Comparison of ENCODE assay signal across 31 cellular contexts in the genomic region with DNA sequence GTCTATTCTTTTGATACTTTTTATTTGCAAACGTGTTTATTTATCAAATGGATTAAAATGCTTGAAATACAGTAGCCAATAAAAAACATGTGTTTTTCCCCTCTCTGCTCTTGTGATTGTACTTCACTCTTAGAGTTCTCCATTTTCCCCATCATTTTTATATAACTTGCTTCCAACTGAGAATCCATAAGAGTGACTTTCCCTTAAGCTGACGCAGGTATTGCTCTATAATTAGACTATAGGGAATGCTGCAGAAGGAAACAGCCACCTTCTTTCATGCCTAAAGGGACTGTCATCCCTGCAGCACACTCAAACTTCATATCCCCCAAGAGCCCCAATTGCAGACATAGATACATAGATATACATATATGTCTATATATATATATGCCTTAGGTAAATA.
DNase-seq lines count a peak whose midpoint lies in the region; ATAC-seq and TF ChIP-seq lines count a peak whose summit lies in the region.
"Had no signal": no experiment of that assay in that cellular context is flagged by ENCODE, and none has a peak within 500 bp of the region (broad histone marks: within the 10 kb centered on the region; RNA-seq: fewer than 3 reads in every experiment).

No MANE protein-coding gene starts in this region.

- ATAC-seq in GM18909 (IDR thresholded peaks at IDR 0.05; ENCODE audit: poor library complexity, unreplicated experiment) = no peak
- ATAC-seq: A549; CD8-positive, alpha-beta T cell had no signal

- no peak overlapping the region for H3K9ac ChIP-seq in neural cell (ENCODE audit: low read length)
- H3K9ac ChIP-seq: BLaER1; BLaER1 treated with 17β-estradiol and CSF1 and Interleukin-3, amounts not matched to agents 10 nM and 100 nM had no signal

- no peaks in the 10 kb centered on the region for H3F3A ChIP-seq in neural cell (ENCODE audit: insufficient read depth, low read length, poor library complexity, severe bottlenecking)

- TF ChIP-seq RAD21 in neural cell (conservative IDR thresholded peaks at IDR 0.05) = no peak

- H3K9me3 ChIP-seq in neural cell (ENCODE audit: low read length) = no peaks in the 10 kb centered on the region
- H3K9me3 ChIP-seq: A549, BE2C, Caco-2 had no signal

- no peaks in the 10 kb centered on the region for H4K20me1 ChIP-seq in neural cell (ENCODE audit: insufficient read depth)
- H4K20me1 ChIP-seq: BLaER1; BLaER1 treated with 17β-estradiol and CSF1 and Interleukin-3, amounts not matched to agents 10 nM and 100 nM had no signal

- H3K9me2 ChIP-seq in neural cell (ENCODE audit: insufficient read depth, low read length) = no peaks in the 10 kb centered on the region

- no peak overlapping the region for H3K27ac ChIP-seq in neural cell (ENCODE audit: low read length)
- H3K27ac ChIP-seq: 22Rv1; A549; BLaER1; BLaER1 treated with 17β-estradiol and CSF1 and Interleukin-3, amounts not matched to agents 10 nM and 100 nM; C4-2B had no signal

- no peak for TF ChIP-seq EP300 in neural cell (conservative IDR thresholded peaks at IDR 0.05; ENCODE audit: poor library complexity, severe bottlenecking)

- no peak overlapping the region for H3K4me2 ChIP-seq in neural cell (ENCODE audit: low read length)
- H3K4me2 ChIP-seq: A549; BLaER1; BLaER1 treated with 17β-estradiol and CSF1 and Interleukin-3, amounts not matched to agents 10 nM and 100 nM had no signal

- no peak overlapping the region for H3K4me3 ChIP-seq in neural cell (ENCODE audit: low read length)
- H3K4me3 ChIP-seq: A549; BLaER1; BLaER1 treated with 17β-estradiol and CSF1 and Interleukin-3, amounts not matched to agents 10 nM and 100 nM had no signal

- no peak for TF ChIP-seq CTCF in neural cell (IDR thresholded peaks at IDR 0.05; ENCODE audit: poor library complexity, severe bottlenecking)

- DNase-seq in pons (ENCODE audit: low spot score) = peak; percentile 37
- DNase-seq in putamen (ENCODE audit: low spot score) = peak; percentile 19
- no peak for DNase-seq in NCI-H2171 treated with DMSO at 0.1 percent for 48 hours (lab: John Stamatoyannopoulos, UW)
- DNase-seq in RKO (ENCODE audit: low spot score) = no peak
- DNase-seq: 8988T; ACHN; AML-193; BE2C; C1 segment of cervical spinal cord; Caco-2; Calu3; CD4-positive, alpha-beta memory T cell; CD4-positive, alpha-beta T cell; CD4-positive, CD25-positive, alpha-beta regulatory T cell; CD8-positive, alpha-beta memory T cell; CD8-positive, alpha-beta T cell; COR-L47; DMS 273 treated with DMSO at 0.1 percent for 48 hours; DMS153; DMS53; DMS79; DMS79 treated with DMSO at 0.1 percent for 48 hours; DND-41; EL had no signal

- no peaks in the 10 kb centered on the region for H3K27me3 ChIP-seq in neural cell (ENCODE audit: insufficient read depth, low read depth, low read length)
- H3K27me3 ChIP-seq: BE2C; BLaER1; BLaER1 treated with 17β-estradiol and CSF1 and Interleukin-3, amounts not matched to agents 10 nM and 100 nM had no signal

- H3K36me3 ChIP-seq in neural cell (ENCODE audit: insufficient read depth, low read length) = no peaks in the 10 kb centered on the region
- H3K36me3 ChIP-seq: BE2C; BLaER1; BLaER1 treated with 17β-estradiol and CSF1 and Interleukin-3, amounts not matched to agents 10 nM and 100 nM had no signal

- H3K79me2 ChIP-seq in neural cell (replicated peaks; ENCODE audit: insufficient read depth, low read length) = no peaks in the 10 kb centered on the region

- H2AFZ ChIP-seq in neural cell (ENCODE audit: low read depth, low read length) = no peak overlapping the region

TF ChIP-seq in neural cell, 6 proteins besides CTCF, POLR2A, EP300 and RAD21:
- no peak for TF ChIP-seq SMC3 (conservative IDR thresholded peaks at IDR 0.05; ENCODE audit: poor library complexity)
- TF ChIP-seq, protein P1, sequence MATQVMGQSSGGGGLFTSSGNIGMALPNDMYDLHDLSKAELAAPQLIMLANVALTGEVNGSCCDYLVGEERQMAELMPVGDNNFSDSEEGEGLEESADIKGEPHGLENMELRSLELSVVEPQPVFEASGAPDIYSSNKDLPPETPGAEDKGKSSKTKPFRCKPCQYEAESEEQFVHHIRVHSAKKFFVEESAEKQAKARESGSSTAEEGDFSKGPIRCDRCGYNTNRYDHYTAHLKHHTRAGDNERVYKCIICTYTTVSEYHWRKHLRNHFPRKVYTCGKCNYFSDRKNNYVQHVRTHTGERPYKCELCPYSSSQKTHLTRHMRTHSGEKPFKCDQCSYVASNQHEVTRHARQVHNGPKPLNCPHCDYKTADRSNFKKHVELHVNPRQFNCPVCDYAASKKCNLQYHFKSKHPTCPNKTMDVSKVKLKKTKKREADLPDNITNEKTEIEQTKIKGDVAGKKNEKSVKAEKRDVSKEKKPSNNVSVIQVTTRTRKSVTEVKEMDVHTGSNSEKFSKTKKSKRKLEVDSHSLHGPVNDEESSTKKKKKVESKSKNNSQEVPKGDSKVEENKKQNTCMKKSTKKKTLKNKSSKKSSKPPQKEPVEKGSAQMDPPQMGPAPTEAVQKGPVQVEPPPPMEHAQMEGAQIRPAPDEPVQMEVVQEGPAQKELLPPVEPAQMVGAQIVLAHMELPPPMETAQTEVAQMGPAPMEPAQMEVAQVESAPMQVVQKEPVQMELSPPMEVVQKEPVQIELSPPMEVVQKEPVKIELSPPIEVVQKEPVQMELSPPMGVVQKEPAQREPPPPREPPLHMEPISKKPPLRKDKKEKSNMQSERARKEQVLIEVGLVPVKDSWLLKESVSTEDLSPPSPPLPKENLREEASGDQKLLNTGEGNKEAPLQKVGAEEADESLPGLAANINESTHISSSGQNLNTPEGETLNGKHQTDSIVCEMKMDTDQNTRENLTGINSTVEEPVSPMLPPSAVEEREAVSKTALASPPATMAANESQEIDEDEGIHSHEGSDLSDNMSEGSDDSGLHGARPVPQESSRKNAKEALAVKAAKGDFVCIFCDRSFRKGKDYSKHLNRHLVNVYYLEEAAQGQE (IDR thresholded peaks at IDR 0.05; ENCODE audit: borderline replicate concordance) = peak; percentile 92
- peak; percentile 39 for TF ChIP-seq POLR2AphosphoS5 (IDR thresholded peaks at IDR 0.05)

Comparison
In these comparisons a context has a peak if more than half of its experiments do, and no peak if none do; other contexts are left out.
1. DNase-seq: peak in pons (single experiment) and putamen (single experiment); none in NCI-H2171 treated with DMSO at 0.1 percent for 48 hours (single experiment) and RKO (single experiment).